10 cellular contexts compared by ENCODE assay signal in the genomic region with DNA sequence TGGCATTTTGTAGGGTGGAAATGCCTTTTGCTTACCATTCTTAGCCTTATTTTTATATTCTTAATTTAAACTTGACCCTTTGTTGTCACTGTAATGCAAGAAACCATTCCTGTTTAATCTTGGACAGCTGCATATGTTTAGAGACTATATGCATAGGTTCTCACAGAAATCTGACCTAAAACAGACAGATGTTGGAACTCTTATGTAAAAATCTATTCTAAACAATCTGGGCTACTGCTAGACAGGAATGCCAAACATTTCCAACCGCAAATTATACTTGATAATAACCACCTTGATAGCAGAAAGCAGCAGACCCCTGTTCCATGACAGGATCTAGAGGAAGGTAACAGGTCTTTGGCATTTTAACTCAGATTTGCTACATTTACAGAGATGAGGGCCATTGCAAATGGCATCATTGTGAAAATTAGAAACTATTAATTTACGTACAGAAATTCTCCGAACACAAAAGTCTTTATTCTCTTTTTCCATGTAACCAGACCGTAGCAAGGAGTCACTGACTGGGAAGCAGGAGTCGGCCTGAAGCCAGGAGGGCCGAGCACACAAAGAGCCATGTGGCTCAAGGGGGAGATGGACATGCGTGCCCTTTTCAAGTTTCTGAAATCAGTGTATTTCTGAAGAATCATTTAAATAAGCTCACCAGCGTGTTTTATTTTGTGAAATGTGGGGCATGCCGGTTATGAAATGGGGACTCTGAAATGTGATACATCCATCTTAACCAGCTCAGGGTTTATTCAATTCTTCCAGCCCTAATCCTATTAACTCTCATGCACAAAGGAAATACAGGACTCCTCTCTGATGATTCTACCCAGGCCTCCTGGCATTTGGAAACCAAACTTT.
DNase-seq lines count a peak whose midpoint lies in the region; ATAC-seq and TF ChIP-seq lines count a peak whose summit lies in the region.
"Had no signal": no experiment of that assay in that cellular context is flagged by ENCODE, and none has a peak within 500 bp of the region (broad histone marks: within the 10 kb centered on the region; RNA-seq: fewer than 3 reads in every experiment).

No MANE protein-coding gene starts in this region.

- peaks cover 0 to under 1% of the 10 kb centered on the region in 2 donors for H3K9me3 Mint-ChIP-seq in natural killer cell

- intact Hi-C loops in head of caudate nucleus (cut with DNase I) (no loop called here), natural killer cell (cut with micrococcal nuclease) (no loop called here)

- ATAC-seq in natural killer cell, result no peak
- no peak for ATAC-seq in HG02678 (IDR thresholded peaks at IDR 0.05; ENCODE audit: unreplicated experiment)
- ATAC-seq in HG03045 (IDR thresholded peaks at IDR 0.05; ENCODE audit: unreplicated experiment), result no peak

- TF ChIP-seq CTCF in natural killer cell (IDR thresholded peaks at IDR 0.05), result no peak

- H3K27me3 Mint-ChIP-seq in natural killer cell (ENCODE audit: low read depth in 2 of 2), result no peaks in the 10 kb centered on the region

- peaks cover 2% of the 10 kb centered on the region for H3K36me3 Mint-ChIP-seq in natural killer cell

- H3K27ac Mint-ChIP-seq in natural killer cell, result no peak overlapping the region

- DNase-seq in Daoy (ENCODE audit: low read depth) (peak; percentile 80), SHP77 treated with DMSO at 0.1 percent for 48 hours (lab: John Stamatoyannopoulos, UW) (peak; percentile 89), head of caudate nucleus (peak in 41 of 42 donors; percentile 9 to 82 (median 44)), putamen (ENCODE audit: low spot score) (peak; percentile 52), natural killer cell (no peak), ecto neural progenitor cell (ENCODE audit: low spot score) (no peak)
- DNase-seq: activated T-cell treated with anti-CD3 and anti-CD28 coated beads, Interleukin-2, amount 50 U/mL, for 1 hour; NCI-H1436 treated with DMSO at 0.1 percent for 48 hours had no signal

- H3K4me3 Mint-ChIP-seq in natural killer cell, result no peak overlapping the region

- H3K4me1 Mint-ChIP-seq in natural killer cell, result peaks cover 38 to 41% of the 10 kb centered on the region in 2 donors

Comparison
In these comparisons a context has a peak if more than half of its experiments do, and no peak if none do; other contexts are left out.
1. DNase-seq: peak in Daoy (single experiment), SHP77 treated with DMSO at 0.1 percent for 48 hours (single experiment), head of caudate nucleus (41 of 42) and putamen (single experiment); none in natural killer cell (single experiment) and ecto neural progenitor cell (single experiment).